ENCODE assay signal across 8 cellular contexts in the genomic region with DNA sequence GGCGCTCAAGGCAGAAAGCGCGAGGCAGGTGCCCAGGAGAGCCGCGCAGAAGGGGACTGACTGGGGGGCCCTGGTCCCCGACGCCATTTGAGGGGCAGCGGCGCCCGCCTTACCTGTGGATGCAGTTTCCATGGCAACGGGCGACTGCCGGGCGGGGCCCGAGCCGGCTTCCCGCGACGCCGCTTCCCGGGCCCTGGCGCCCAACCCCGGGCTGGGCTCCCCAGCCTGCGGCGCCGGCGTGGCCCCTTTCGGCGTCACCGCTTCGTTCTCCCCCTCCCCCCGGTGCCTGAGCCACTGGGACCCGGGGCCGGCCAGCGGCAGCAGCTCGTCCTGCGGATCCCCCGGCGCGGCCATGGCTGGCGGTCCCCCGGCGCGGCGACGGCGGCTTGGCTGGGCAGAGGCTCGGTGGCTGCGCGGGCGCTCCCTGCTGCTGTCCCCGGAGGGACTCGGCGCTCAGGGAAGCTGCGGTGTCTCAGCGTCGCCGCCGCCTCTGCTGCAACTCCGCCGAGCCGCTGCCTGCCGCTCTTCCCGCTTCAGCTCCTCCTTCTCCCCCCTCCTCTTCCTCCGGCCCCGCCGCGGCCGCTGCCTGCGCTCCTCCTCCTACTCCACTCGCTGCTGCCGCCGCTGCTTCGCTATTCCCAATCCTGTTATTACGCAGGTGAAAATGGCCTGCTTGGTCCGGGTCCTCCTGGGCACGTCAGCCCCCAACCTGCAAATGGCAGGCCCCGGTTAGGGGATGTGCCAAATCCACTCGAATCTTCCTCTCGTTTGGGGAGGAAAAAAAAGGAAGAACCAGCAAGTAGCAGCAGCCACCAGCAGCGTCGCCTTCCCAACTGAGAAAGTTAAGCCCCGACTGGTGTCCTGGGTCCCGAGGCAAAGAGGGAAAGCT. TPM values are rescaled to one million over a fixed set of nuclear protein-coding genes. Genes with fewer than 3 reads are reported as not detected.
A peak's percentile ranks its signal among the peaks of the same experiment; 100 is the strongest.
DNase-seq lines count a peak whose midpoint lies in the region; ATAC-seq and TF ChIP-seq lines count a peak whose summit lies in the region.

A gene with protein sequence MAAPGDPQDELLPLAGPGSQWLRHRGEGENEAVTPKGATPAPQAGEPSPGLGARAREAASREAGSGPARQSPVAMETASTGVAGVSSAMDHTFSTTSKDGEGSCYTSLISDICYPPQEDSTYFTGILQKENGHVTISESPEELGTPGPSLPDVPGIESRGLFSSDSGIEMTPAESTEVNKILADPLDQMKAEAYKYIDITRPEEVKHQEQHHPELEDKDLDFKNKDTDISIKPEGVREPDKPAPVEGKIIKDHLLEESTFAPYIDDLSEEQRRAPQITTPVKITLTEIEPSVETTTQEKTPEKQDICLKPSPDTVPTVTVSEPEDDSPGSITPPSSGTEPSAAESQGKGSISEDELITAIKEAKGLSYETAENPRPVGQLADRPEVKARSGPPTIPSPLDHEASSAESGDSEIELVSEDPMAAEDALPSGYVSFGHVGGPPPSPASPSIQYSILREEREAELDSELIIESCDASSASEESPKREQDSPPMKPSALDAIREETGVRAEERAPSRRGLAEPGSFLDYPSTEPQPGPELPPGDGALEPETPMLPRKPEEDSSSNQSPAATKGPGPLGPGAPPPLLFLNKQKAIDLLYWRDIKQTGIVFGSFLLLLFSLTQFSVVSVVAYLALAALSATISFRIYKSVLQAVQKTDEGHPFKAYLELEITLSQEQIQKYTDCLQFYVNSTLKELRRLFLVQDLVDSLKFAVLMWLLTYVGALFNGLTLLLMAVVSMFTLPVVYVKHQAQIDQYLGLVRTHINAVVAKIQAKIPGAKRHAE (minus strand): TSS at position 500 of the 889 bp plus-strand sequence. CDS start 146 bp downstream, at position 354.

- DNase-seq in Caco-2 (peak; percentile 51 to 52), LNCaP clone FGC (ENCODE audit: low read depth) (peak; percentile 41), RWPE2 (ENCODE audit: low spot score) (no peak), mammary epithelial cell (peak; percentile 30), inferior parietal cortex (ENCODE audit: extremely low spot score) (peak; percentile 75), skeletal muscle cell (ENCODE audit: low read depth) (peak; percentile 4)

- 1% methylated on average over 27 of the region's 84 CpGs for WGBS in mammary epithelial cell (ENCODE audit: low coverage, missing lambda C conversion rate)

- TF ChIP-seq CTCF in Caco-2 (IDR thresholded peaks at IDR 0.05; ENCODE audit: insufficient read depth in 1 of 2, low read depth in 1 of 2, low read length in 1 of 2, severe bottlenecking in 1 of 2, unreplicated experiment in 1 of 2) = no peak
- TF ChIP-seq CTCF in LNCaP clone FGC (IDR thresholded peaks at IDR 0.05; ENCODE audit: control insufficient read depth, extremely low read depth, insufficient read depth) = 0 out of 2 replicates have a peak, but pooled peaks have one; percentile 18
- no peak for TF ChIP-seq CTCF in RWPE2 (IDR thresholded peaks at IDR 0.05; ENCODE audit: poor library complexity, severe bottlenecking)
- TF ChIP-seq CTCF in mammary epithelial cell (conservative IDR thresholded peaks at IDR 0.05 in 1 of 2, IDR thresholded peaks at IDR 0.05 in 1 of 2; ENCODE audit: extremely low read depth in 1 of 2, insufficient read depth in 1 of 2, low read depth in 1 of 2, low read length in 2 of 2) = no peak

- H3K4me2 ChIP-seq in mammary epithelial cell (ENCODE audit: insufficient read depth, low read depth, low read length) = peak within 1 kb of the TSS; percentile 98

- H4K20me1 ChIP-seq in mammary epithelial cell (ENCODE audit: insufficient read depth, low read length) = no peaks in the 10 kb centered on the region

- POLR2A ChIA-PET in Caco-2 (lab: Charles Lee) = no interaction called here

- dilution Hi-C loops in mammary epithelial cell (cut with HindIII; ENCODE audit: low sequenced_read_pairs) = no loop called here

- H3K27ac Mint-ChIP-seq in Caco-2 (ENCODE audit: unreplicated experiment) = no peak within 1 kb of the TSS

- H3K79me2 ChIP-seq in mammary epithelial cell (ENCODE audit: insufficient read depth, low read length) = no peaks in the 10 kb centered on the region

- peaks cover 19% of the 10 kb centered on the region for H3K27me3 Mint-ChIP-seq in Caco-2 (ENCODE audit: insufficient read depth, unreplicated experiment)

- H3K9me3 Mint-ChIP-seq in Caco-2 (ENCODE audit: unreplicated experiment) = no peaks in the 10 kb centered on the region

- ATAC-seq in GM21367 (IDR thresholded peaks at IDR 0.05; ENCODE audit: unreplicated experiment) (peak; percentile 68), RWPE2 (ENCODE audit: low read depth) (peak; percentile 94), HG03135 (IDR thresholded peaks at IDR 0.05; ENCODE audit: unreplicated experiment) (no peak)

- intact Hi-C loops in Caco-2 (cut with micrococcal nuclease; ENCODE audit: unreplicated experiment) = no loop called here
- intact Hi-C loops in mammary epithelial cell (cut with micrococcal nuclease) = no loop called here

- peak within 1 kb of the TSS; percentile 78 for H2AFZ ChIP-seq in mammary epithelial cell (ENCODE audit: low read depth, low read length)

- no peaks in the 10 kb centered on the region for H3K9me3 ChIP-seq in Caco-2
- H3K9me3 ChIP-seq in RWPE2 (ENCODE audit: severe bottlenecking) = no peaks in the 10 kb centered on the region
- H3K9me3 ChIP-seq in mammary epithelial cell (replicated peaks; ENCODE audit: insufficient read depth, low read length) = no peaks in the 10 kb centered on the region

- peaks cover 5% of the 10 kb centered on the region for H3K4me1 Mint-ChIP-seq in Caco-2 (ENCODE audit: low read depth, unreplicated experiment)

- no peaks in the 10 kb centered on the region for H3K36me3 ChIP-seq in Caco-2 (ENCODE audit: control insufficient read depth, insufficient read depth, low read length)
- H3K36me3 ChIP-seq in RWPE2 (ENCODE audit: low read depth) = no peaks in the 10 kb centered on the region
- no peaks in the 10 kb centered on the region for H3K36me3 ChIP-seq in mammary epithelial cell (ENCODE audit: insufficient read depth, low read length)

- CTCF ChIA-PET in Caco-2 (lab: Charles Lee) = no interaction called here
- CTCF ChIA-PET in mammary epithelial cell (lab: Charles Lee; ENCODE audit: low non-redundant PET) = no interaction called here

- H3K4me3 ChIP-seq in Caco-2 (ENCODE audit: low read depth, low read length) (peak within 1 kb of the TSS; percentile 33), LNCaP clone FGC (ENCODE audit: low read depth, low read length) (peak within 1 kb of the TSS; percentile 55), RWPE2 (ENCODE audit: severe bottlenecking) (peak within 1 kb of the TSS; percentile 35), mammary epithelial cell (replicated peaks in 1 of 3; ENCODE audit: insufficient read depth in 1 of 3, low read depth in 2 of 3, low read length in 3 of 3) (peak within 1 kb of the TSS; percentile 35 to 51 (median 41)), skeletal muscle cell (ENCODE audit: low read depth, low read length) (peak within 1 kb of the TSS; percentile 54)

- BruUV-seq in Caco-2 (replicated peaks; lab: Mats Ljungman, UMichigan) (no TSS peak), mammary epithelial cell (replicated peaks; lab: Mats Ljungman, UMichigan) (no TSS peak)

- peaks cover 4% of the 10 kb centered on the region; the same call in 1 of the 2 replicates for H3K27me3 ChIP-seq in Caco-2 (replicated peaks; ENCODE audit: control insufficient read depth, insufficient read depth, low read length)
- H3K27me3 ChIP-seq in RWPE2 (ENCODE audit: insufficient read depth, poor library complexity, severe bottlenecking) = peaks cover 90% of the 10 kb centered on the region
- peaks cover 46% of the 10 kb centered on the region for H3K27me3 ChIP-seq in mammary epithelial cell (ENCODE audit: insufficient read depth, low read length)

- no peaks in the 10 kb centered on the region for H3K36me3 Mint-ChIP-seq in Caco-2 (ENCODE audit: insufficient read depth, unreplicated experiment)

- H3K4me1 ChIP-seq in Caco-2 (0 out of 2 replicates have a peak, but pooled peaks cover 5% of the 10 kb centered on the region), RWPE2 (ENCODE audit: insufficient read depth, poor library complexity, severe bottlenecking) (no peaks in the 10 kb centered on the region), mammary epithelial cell (ENCODE audit: insufficient read depth, low read length) (no peaks in the 10 kb centered on the region)

- no peak within 1 kb of the TSS for H3K9ac ChIP-seq in mammary epithelial cell (ENCODE audit: insufficient read depth, low read length)

- no peak within 1 kb of the TSS for H3K27ac ChIP-seq in RWPE2 (ENCODE audit: poor library complexity, severe bottlenecking)
- H3K27ac ChIP-seq in mammary epithelial cell (ENCODE audit: insufficient read depth, low read depth, low read length) = no peak within 1 kb of the TSS

- in situ Hi-C loops in mammary epithelial cell (cut with MboI; ENCODE audit: low sequenced_read_pairs in 2 of 2) = no loop called here

- H3K4me3 Mint-ChIP-seq in Caco-2 (ENCODE audit: unreplicated experiment) = peak within 1 kb of the TSS; percentile 86

RNA-seq across cellular contexts. Expression of the gene that starts here (rescaled TPM):
- 0.25 TPM in 1 of 2 replicates, not detected in the other for total RNA-seq in Caco-2 (2022)
- total RNA-seq in mammary epithelial cell = under 1 TPM; 0.17 to 0.38 TPM
- polyA plus RNA-seq in mammary epithelial cell = 0.05 TPM
- not detected for polyA minus RNA-seq in mammary epithelial cell

Comparison
In these comparisons a context has a peak if more than half of its experiments do, and no peak if none do; other contexts are left out.
1. Peak in DNase-seq and H3K4me3 ChIP-seq in Caco-2; RNA of the gene not detected or under 1 TPM.
2. Peak in DNase-seq, H3K4me3 ChIP-seq and H3K4me2 ChIP-seq in mammary epithelial cell; RNA of the gene not detected or under 1 TPM.